22 cellular contexts compared by ENCODE assay signal in the genomic region with DNA sequence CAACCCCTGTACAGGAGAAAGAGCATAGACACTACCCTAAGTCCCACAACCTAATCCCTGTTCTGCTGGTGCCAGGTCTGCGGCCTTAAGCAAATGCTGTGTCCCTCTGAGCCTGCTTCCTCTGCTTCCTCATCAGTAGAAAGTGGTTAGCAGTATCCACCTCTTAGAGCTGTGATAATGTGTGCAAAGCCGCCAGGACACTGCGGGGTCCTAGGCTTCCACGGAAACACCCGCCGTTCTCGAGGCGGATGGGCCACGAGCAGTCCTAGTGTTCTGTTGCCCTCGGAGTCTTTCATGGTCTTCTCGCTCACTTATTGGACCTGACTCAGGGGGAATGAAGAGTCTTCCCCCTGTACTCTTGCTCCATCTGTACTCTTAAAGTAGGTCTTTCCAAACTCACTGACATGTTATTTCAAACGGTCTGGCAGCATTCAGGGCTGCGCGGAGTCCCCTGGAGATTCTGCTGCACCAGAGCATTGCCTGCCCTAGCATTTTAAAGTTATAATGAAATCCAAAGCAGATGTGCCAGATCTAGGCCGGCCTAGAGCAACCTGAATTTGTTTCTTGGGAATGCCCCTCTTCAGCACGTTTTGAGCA.
"Had no signal": no experiment of that assay in that cellular context is flagged by ENCODE, and none has a peak within 500 bp of the region (broad histone marks: within the 10 kb centered on the region; RNA-seq: fewer than 3 reads in every experiment).

No MANE protein-coding gene starts in this region.

- H3K4me3 ChIP-seq: colonic mucosa, heart left ventricle, mucosa of descending colon, prostate gland, right lobe of liver, stomach, thoracic aorta, transverse colon had no signal

- H3K9me3 ChIP-seq: colonic mucosa, heart left ventricle, mucosa of descending colon, prostate gland, right lobe of liver, stomach, thoracic aorta, transverse colon had no signal

- H3K36me3 ChIP-seq: colonic mucosa, heart left ventricle, prostate gland, right lobe of liver, stomach, thoracic aorta, transverse colon had no signal

- H3K4me3 Mint-ChIP-seq: endodermal cell; naive thymus-derived CD8-positive, alpha-beta T cell had no signal

- ATAC-seq: heart left ventricle; mucosa of descending colon; naive thymus-derived CD8-positive, alpha-beta T cell; right lobe of liver had no signal

- H3K36me3 Mint-ChIP-seq: naive thymus-derived CD8-positive, alpha-beta T cell had no signal

- H3K4me1 Mint-ChIP-seq: endodermal cell had no signal

- H3K27ac Mint-ChIP-seq: endodermal cell; naive thymus-derived CD8-positive, alpha-beta T cell had no signal

- DNase-seq: colonic mucosa; effector CD4-positive, alpha-beta T cell; endodermal cell; erythroblast; foreskin melanocyte; heart left ventricle; hippocampal formation; kidney glomerular epithelial cell; mesendoderm; mucosa of descending colon; naive thymus-derived CD8-positive, alpha-beta T cell; occipital lobe; retina; stimulated activated CD4-positive, alpha-beta T cell treated with anti-CD3 and anti-CD28 coated beads, Interleukin-12 subunit alpha, Interleukin-12 subunit beta, amount 100 ng/mL, for 4 hours; stimulated activated naive CD4-positive, alpha-beta T cell; stomach; substantia nigra; transverse colon had no signal

- H3K27me3 ChIP-seq: colonic mucosa, heart left ventricle, right lobe of liver, stomach, transverse colon had no signal

- H3K4me1 ChIP-seq: colonic mucosa, heart left ventricle, parathyroid adenoma, prostate gland, right lobe of liver, stomach, transverse colon had no signal

- H3K9me3 Mint-ChIP-seq: naive thymus-derived CD8-positive, alpha-beta T cell had no signal

- H3K27ac ChIP-seq: colonic mucosa, heart left ventricle, parathyroid adenoma, prostate gland, right lobe of liver, stomach, thoracic aorta, transverse colon had no signal
